In the genomic region with DNA sequence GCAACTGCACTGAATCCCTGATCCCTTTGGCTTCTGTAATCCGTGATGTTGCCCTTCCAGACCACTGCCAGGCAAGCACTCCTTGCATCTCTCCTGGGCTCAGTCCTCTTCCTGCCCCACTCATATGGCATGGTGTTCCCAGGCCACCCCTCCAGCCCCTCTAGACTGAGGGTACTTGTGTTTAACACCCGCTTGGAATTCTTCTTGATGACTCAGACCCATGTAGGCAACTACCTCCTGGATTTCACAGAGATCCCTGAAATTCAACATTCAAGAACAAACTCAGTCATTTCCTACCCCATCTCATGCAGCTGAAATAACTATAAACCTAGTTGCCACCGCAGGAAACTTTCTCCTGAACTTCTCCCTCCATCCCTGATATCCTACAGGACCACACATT, we compare ENCODE assay signal across 13 cellular contexts.
"Had no signal": no experiment of that assay in that cellular context is flagged by ENCODE, and none has a peak within 500 bp of the region (broad histone marks: within the 10 kb centered on the region; RNA-seq: fewer than 3 reads in every experiment).

No MANE protein-coding gene starts in this region.

- H3K4me3 ChIP-seq: dorsolateral prefrontal cortex, pancreas had no signal

- H3K27ac ChIP-seq: brain microvascular endothelial cell, dorsolateral prefrontal cortex, pancreas had no signal

- H3K4me3 Mint-ChIP-seq: T-helper 1 cell treated with Interleukin-12 subunit alpha and Interleukin-12 subunit beta and Interleukin-4 antibody, amounts not matched to agents 30 μg/mL and 1 μg/mL, for 36 hours; type B pancreatic cell had no signal

- H3K27me3 ChIP-seq: brain microvascular endothelial cell, dorsolateral prefrontal cortex, pancreas had no signal

- H3K4me1 ChIP-seq: pancreas had no signal

- H3K9me3 ChIP-seq: pancreas had no signal

- ATAC-seq: left colon, pancreas had no signal

- DNase-seq: activated CD4-positive, alpha-beta T cell treated with anti-CD3 and anti-CD28 coated beads for 48 hours; activated naive CD4-positive, alpha-beta T cell treated with anti-CD3 and anti-CD28 coated beads, Interleukin-2, amount 50 U/mL, for 16 hours; amniotic stem cell; brain microvascular endothelial cell; dorsolateral prefrontal cortex; hippocampal formation; left colon; pancreas; stimulated activated CD4-positive, alpha-beta T cell treated with anti-CD3 and anti-CD28 coated beads, Interleukin-2, amount 100 ng/mL, for 48 hours; stimulated activated naive CD4-positive, alpha-beta T cell treated with Interleukin-2 at 50 U/mL for 16 hours had no signal

- H3K36me3 Mint-ChIP-seq: type B pancreatic cell had no signal

- H3K36me3 ChIP-seq: brain microvascular endothelial cell, pancreas had no signal

- H3K27ac Mint-ChIP-seq: activated T-helper 2 cell treated with anti-CD3 and anti-CD28 coated beads, Interferon-gamma antibody, Interleukin-2, Interleukin-4, amounts not matched to agents 10 μg/mL and 5 μg/mL and 100 μg/mL, durations not matched to agents 14 hours and 24 hours and 36 hours; T-helper 1 cell treated with Interleukin-12 subunit alpha and Interleukin-12 subunit beta and Interleukin-4 antibody, amounts not matched to agents 30 μg/mL and 1 μg/mL, for 36 hours; type B pancreatic cell had no signal
